In the genomic region with DNA sequence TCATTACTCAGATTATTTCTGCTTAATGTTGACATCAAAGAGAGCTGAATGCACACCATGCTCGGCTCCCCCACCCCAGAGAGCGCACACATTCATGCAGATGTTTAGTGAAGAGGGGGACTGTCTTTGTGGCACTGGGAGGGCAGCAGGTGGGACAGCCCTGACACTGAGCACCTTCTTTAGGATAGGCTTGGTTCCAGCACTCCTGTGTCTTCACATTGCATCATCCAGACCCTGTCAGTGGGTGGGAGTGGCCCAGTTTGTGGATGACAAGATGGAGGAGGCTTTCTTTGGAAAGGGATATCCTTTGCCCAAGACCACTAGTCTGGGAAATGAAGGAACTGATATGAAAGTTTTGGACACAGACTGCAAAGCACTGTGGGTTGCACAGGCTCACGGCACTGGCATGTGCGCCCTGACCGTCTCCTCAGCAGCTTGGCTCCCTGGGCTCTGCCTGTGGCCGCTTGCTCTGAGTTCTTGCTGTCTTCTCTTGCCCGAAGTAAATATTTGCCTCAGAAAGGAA, we compare ENCODE assay signal across 18 cellular contexts. TPM values are rescaled to one million over a fixed set of nuclear protein-coding genes. Genes with fewer than 3 reads are reported as not detected.
A peak's percentile ranks its signal among the peaks of the same experiment; 100 is the strongest.
DNase-seq lines count a peak whose midpoint lies in the region; ATAC-seq and TF ChIP-seq lines count a peak whose summit lies in the region.
"Had no signal": no experiment of that assay in that cellular context is flagged by ENCODE, and none has a peak within 500 bp of the region (broad histone marks: within the 10 kb centered on the region; RNA-seq: fewer than 3 reads in every experiment).

No MANE protein-coding gene starts in this region.

- no peak overlapping the region for H2BK20ac ChIP-seq in IMR-90 (ENCODE audit: low read depth, low read length)

- H4K91ac ChIP-seq in IMR-90 (ENCODE audit: insufficient read depth, low read depth, low read length): peak overlapping the region; percentile 61; the same call in 1 of the 2 replicates

- WGBS in IMR-90 (ENCODE audit: extremely low coverage in 2 of 2, insufficient read length in 1 of 2), 2 experiments: 86% methylated on average over 4 of the region's 7 CpGs; no CpG with 5 or more reads in 1 of the 2 experiments

- POLR2A ChIA-PET in activated CD4-positive, alpha-beta memory T cell treated with anti-CD3 and anti-CD28 coated beads, Interleukin-2, amount 10 ng/mL, durations not matched to agents 7 days and 5 days (lab: Charles Lee): no interaction called here
- POLR2A ChIA-PET in activated CD4-positive, alpha-beta memory T cell treated with anti-CD3 and anti-CD28 coated beads for 36 hours (lab: Charles Lee): interaction anchor here (0.5 kb wide), 1 partner anchor 250 kb away, joined by 5 read pairs; no protein-coding TSS in a partner anchor
- POLR2A ChIA-PET in IMR-90 (lab: Charles Lee; ENCODE audit: unreplicated experiment): no interaction called here

- peaks cover 9% of the 10 kb centered on the region; the same call in 1 of the 2 replicates for H3K9me1 ChIP-seq in IMR-90 (ENCODE audit: insufficient read depth, low read length)

- peaks cover 56% of the 10 kb centered on the region for H3K36me3 ChIP-seq in IMR-90 (ENCODE audit: control insufficient read depth, insufficient read depth, low read length)
- H3K36me3 ChIP-seq in WERI-Rb-1: peaks cover 71% of the 10 kb centered on the region
- peaks cover 65 to 80% of the 10 kb centered on the region in 2 donors for H3K36me3 ChIP-seq in ascending aorta

- no peak overlapping the region for H3K4me2 ChIP-seq in IMR-90 (ENCODE audit: low read depth, low read length)

- no peak overlapping the region for H2BK5ac ChIP-seq in IMR-90 (ENCODE audit: low read depth, low read length, poor library complexity, severe bottlenecking)

- no peak overlapping the region; a peak in 1 of 4 replicates for H4K8ac ChIP-seq in IMR-90 (ENCODE audit: low read depth in 2 of 2, low read length in 2 of 2)

- in situ Hi-C loops in IMR-90 (cut with MboI; ENCODE audit: low sequenced_read_pairs): no loop called here

- no peaks in the 10 kb centered on the region for H4K20me1 ChIP-seq in IMR-90 (ENCODE audit: insufficient read depth, low read length)

- H3K4me3 ChIP-seq in IMR-90 (ENCODE audit: insufficient read depth, low read depth, low read length) (no peak overlapping the region), choroid plexus epithelial cell (ENCODE audit: low read depth, low read length) (no peak overlapping the region), WERI-Rb-1 (ENCODE audit: low read depth, low read length) (no peak overlapping the region), ascending aorta (no peak overlapping the region)
- H3K4me3 ChIP-seq: colonic mucosa, gastrocnemius medialis, tibial nerve had no signal

- BruUV-seq in IMR-90 (replicated peaks; lab: Mats Ljungman, UMichigan): no TSS peak

- peak overlapping the region; percentile 1; the same call in 1 of the 2 replicates for H2BK120ac ChIP-seq in IMR-90 (ENCODE audit: low read depth, low read length)

- H3K9me3 Mint-ChIP-seq in activated CD4-positive, alpha-beta memory T cell treated with anti-CD3 and anti-CD28 coated beads, Interleukin-2, amount 10 ng/mL, durations not matched to agents 7 days and 5 days: no peaks in the 10 kb centered on the region
- no peaks in the 10 kb centered on the region for H3K9me3 Mint-ChIP-seq in activated CD4-positive, alpha-beta memory T cell treated with anti-CD3 and anti-CD28 coated beads for 36 hours
- H3K9me3 Mint-ChIP-seq in osteocyte (ENCODE audit: unreplicated experiment): no peaks in the 10 kb centered on the region
- H3K9me3 Mint-ChIP-seq: CD14-positive monocyte, T-cell had no signal

- TF ChIP-seq POLR2A in IMR-90 (IDR thresholded peaks at IDR 0.05; ENCODE audit: low read depth, low read length): no peak

- H3K56ac ChIP-seq in IMR-90 (ENCODE audit: extremely low read depth, insufficient read depth, low read length): no peak overlapping the region

- H3K9ac ChIP-seq in IMR-90 (ENCODE audit: low read depth, low read length): no peak overlapping the region

- no peak overlapping the region for H2AK5ac ChIP-seq in IMR-90 (ENCODE audit: low read depth, low read length)

- DNase-seq in activated CD4-positive, alpha-beta memory T cell treated with anti-CD3 and anti-CD28 coated beads, Interleukin-2, amount 10 ng/mL, durations not matched to agents 7 days and 5 days: no peak
- DNase-seq in activated CD4-positive, alpha-beta memory T cell treated with anti-CD3 and anti-CD28 coated beads for 36 hours: no peak
- DNase-seq in IMR-90 (peak; percentile 8), choroid plexus epithelial cell (ENCODE audit: low read depth) (peak; percentile 11), osteocyte (ENCODE audit: extremely low spot score, unreplicated experiment) (no peak), NCI-H748 (lab: John Stamatoyannopoulos, UW; ENCODE audit: unreplicated experiment) (no peak), WERI-Rb-1 (no peak), ascending aorta (ENCODE audit: low spot score in 2 of 2) (no peak)
- DNase-seq: ACHN; activated effector memory CD4-positive, alpha-beta T cell treated with anti-CD3 and anti-CD28 coated beads, Interleukin-2, amount 50 U/mL, for 16 hours; colonic mucosa; gastrocnemius medialis; left colon; NCI-H1417 treated with DMSO at 0.1 percent for 48 hours; retina; T-cell had no signal

- no peak overlapping the region for H3K14ac ChIP-seq in IMR-90 (replicated peaks; ENCODE audit: low read depth, low read length)

- no peak for TF ChIP-seq RAD21 in IMR-90 (IDR thresholded peaks at IDR 0.05; ENCODE audit: low read length)

- H3K27ac Mint-ChIP-seq in activated CD4-positive, alpha-beta memory T cell treated with anti-CD3 and anti-CD28 coated beads, Interleukin-2, amount 10 ng/mL, durations not matched to agents 7 days and 5 days: peak overlapping the region; percentile 50
- H3K27ac Mint-ChIP-seq in activated CD4-positive, alpha-beta memory T cell treated with anti-CD3 and anti-CD28 coated beads for 36 hours: no peak overlapping the region
- peak overlapping the region; percentile 38 for H3K27ac Mint-ChIP-seq in osteocyte (ENCODE audit: unreplicated experiment)
- H3K27ac Mint-ChIP-seq: T-cell had no signal

- H3K27me3 ChIP-seq in IMR-90 (ENCODE audit: control insufficient read depth, insufficient read depth, low read length) (no peaks in the 10 kb centered on the region), WERI-Rb-1 (ENCODE audit: insufficient read depth, low read depth, severe bottlenecking) (no peaks in the 10 kb centered on the region), ascending aorta (no peaks in the 10 kb centered on the region)
- H3K27me3 ChIP-seq: colonic mucosa, gastrocnemius medialis, tibial nerve had no signal

- no peak overlapping the region for H2AK9ac ChIP-seq in IMR-90 (replicated peaks; ENCODE audit: low read depth, low read length, poor library complexity)

- peak overlapping the region; percentile 5; the same call in 1 of the 2 replicates for H3K4ac ChIP-seq in IMR-90 (ENCODE audit: low read depth, low read length)

- intact Hi-C loops in activated CD4-positive, alpha-beta memory T cell treated with anti-CD3 and anti-CD28 coated beads for 36 hours (cut with micrococcal nuclease): no loop called here
- intact Hi-C loops in IMR-90 (cut with micrococcal nuclease) (no loop called here), ascending aorta (cut with DNase I) (no loop called here)

- peak overlapping the region; percentile 43; the same call in 1 of the 3 replicates for H2BK15ac ChIP-seq in IMR-90 (ENCODE audit: low read depth, low read length)

- H3K23ac ChIP-seq in IMR-90 (ENCODE audit: low read depth, low read length): no peak overlapping the region

- no peaks in the 10 kb centered on the region; the same call in 1 of the 2 replicates for H3K4me1 ChIP-seq in IMR-90 (ENCODE audit: control insufficient read depth, insufficient read depth, low read length)
- H3K4me1 ChIP-seq in ascending aorta: no peaks in the 10 kb centered on the region
- H3K4me1 ChIP-seq: colonic mucosa, tibial nerve had no signal

- no peaks in the 10 kb centered on the region for H3K27me3 Mint-ChIP-seq in activated CD4-positive, alpha-beta memory T cell treated with anti-CD3 and anti-CD28 coated beads, Interleukin-2, amount 10 ng/mL, durations not matched to agents 7 days and 5 days
- H3K27me3 Mint-ChIP-seq in activated CD4-positive, alpha-beta memory T cell treated with anti-CD3 and anti-CD28 coated beads for 36 hours: no peaks in the 10 kb centered on the region
- no peaks in the 10 kb centered on the region for H3K27me3 Mint-ChIP-seq in osteocyte (ENCODE audit: unreplicated experiment)
- H3K27me3 Mint-ChIP-seq: T-cell had no signal

- TF ChIP-seq CTCF in IMR-90 (conservative IDR thresholded peaks at IDR 0.05; ENCODE audit: low read depth, low read length) (no peak), choroid plexus epithelial cell (conservative IDR thresholded peaks at IDR 0.05; ENCODE audit: low read depth, low read length) (no peak), osteocyte (IDR thresholded peaks at IDR 0.05) (no peak), WERI-Rb-1 (IDR thresholded peaks at IDR 0.05; ENCODE audit: low read depth, low read length) (no peak), ascending aorta (IDR thresholded peaks at IDR 0.05) (no peak)

- H3K4me3 Mint-ChIP-seq in activated CD4-positive, alpha-beta memory T cell treated with anti-CD3 and anti-CD28 coated beads, Interleukin-2, amount 10 ng/mL, durations not matched to agents 7 days and 5 days: no peak overlapping the region
- no peak overlapping the region for H3K4me3 Mint-ChIP-seq in activated CD4-positive, alpha-beta memory T cell treated with anti-CD3 and anti-CD28 coated beads for 36 hours
- H3K4me3 Mint-ChIP-seq in osteocyte (ENCODE audit: unreplicated experiment): no peak overlapping the region
- H3K4me3 Mint-ChIP-seq: CD14-positive monocyte, T-cell had no signal

- H4K5ac ChIP-seq in IMR-90 (ENCODE audit: low read depth, low read length): no peak overlapping the region

- H3K18ac ChIP-seq in IMR-90 (ENCODE audit: low read depth, low read length): no peak overlapping the region

- peak; percentile 21 for ATAC-seq in IMR-90 (ENCODE audit: low read depth)
- ATAC-seq: left colon, T-cell had no signal

- CTCF ChIA-PET in activated CD4-positive, alpha-beta memory T cell treated with anti-CD3 and anti-CD28 coated beads, Interleukin-2, amount 10 ng/mL, durations not matched to agents 7 days and 5 days (lab: Charles Lee): no interaction called here
- CTCF ChIA-PET in activated CD4-positive, alpha-beta memory T cell treated with anti-CD3 and anti-CD28 coated beads for 36 hours (lab: Charles Lee): interaction anchor here (1.5 kb wide), 1 partner anchor 28 kb away, joined by 4 read pairs; no protein-coding TSS in a partner anchor
- CTCF ChIA-PET in IMR-90 (lab: Yijun Ruan, JAX): no interaction called here

- peaks cover 4 to 16% of the 10 kb centered on the region in 2 experiments; a peak in 3 of 4 replicates for H3K79me1 ChIP-seq in IMR-90 (ENCODE audit: low read depth in 1 of 2, low read length in 2 of 2)

- H3K27ac ChIP-seq in IMR-90 (ENCODE audit: insufficient read depth, low read length): peak overlapping the region; percentile 4; the same call in 1 of the 2 replicates
- no peak overlapping the region for H3K27ac ChIP-seq in WERI-Rb-1
- no peak overlapping the region for H3K27ac ChIP-seq in ascending aorta
- H3K27ac ChIP-seq: colonic mucosa, tibial nerve had no signal

- H3K36me3 Mint-ChIP-seq in activated CD4-positive, alpha-beta memory T cell treated with anti-CD3 and anti-CD28 coated beads, Interleukin-2, amount 10 ng/mL, durations not matched to agents 7 days and 5 days (ENCODE audit: low read depth): peaks cover 62% of the 10 kb centered on the region
- peaks cover 52% of the 10 kb centered on the region for H3K36me3 Mint-ChIP-seq in activated CD4-positive, alpha-beta memory T cell treated with anti-CD3 and anti-CD28 coated beads for 36 hours
- H3K36me3 Mint-ChIP-seq in osteocyte (ENCODE audit: unreplicated experiment): peaks cover 45% of the 10 kb centered on the region

- dilution Hi-C loops in IMR-90 (cut with HindIII; ENCODE audit: low sequenced_read_pairs, unreplicated experiment): no loop called here

- H3K9me3 ChIP-seq in IMR-90 (ENCODE audit: control insufficient read depth, insufficient read depth, low read length) (no peaks in the 10 kb centered on the region), WERI-Rb-1 (ENCODE audit: severe bottlenecking) (no peaks in the 10 kb centered on the region), ascending aorta (no peaks in the 10 kb centered on the region)
- H3K9me3 ChIP-seq: colonic mucosa, gastrocnemius medialis, tibial nerve had no signal

- peaks cover 11% of the 10 kb centered on the region for H3K4me1 Mint-ChIP-seq in activated CD4-positive, alpha-beta memory T cell treated with anti-CD3 and anti-CD28 coated beads, Interleukin-2, amount 10 ng/mL, durations not matched to agents 7 days and 5 days
- H3K4me1 Mint-ChIP-seq in activated CD4-positive, alpha-beta memory T cell treated with anti-CD3 and anti-CD28 coated beads for 36 hours (ENCODE audit: low read depth): no peaks in the 10 kb centered on the region
- no peaks in the 10 kb centered on the region for H3K4me1 Mint-ChIP-seq in osteocyte (ENCODE audit: unreplicated experiment)
- H3K4me1 Mint-ChIP-seq: CD14-positive monocyte, T-cell had no signal

- H2AFZ ChIP-seq in IMR-90 (replicated peaks; ENCODE audit: low read length, poor library complexity): no peak overlapping the region

RNA-seq across cellular contexts. Expression of a gene that starts 16.5 kb away (rescaled TPM):
- total RNA-seq in activated CD4-positive, alpha-beta memory T cell treated with anti-CD3 and anti-CD28 coated beads, Interleukin-2, amount 10 ng/mL, durations not matched to agents 7 days and 5 days: 10 to 100 TPM; 42.7 to 48.4 TPM
- 10 to 100 TPM; 45.3 to 45.5 TPM for total RNA-seq in activated CD4-positive, alpha-beta memory T cell treated with anti-CD3 and anti-CD28 coated beads for 36 hours
- 31.2 and 34.4 TPM in 2 replicates for total RNA-seq in IMR-90 (2012; rRNA removed)
- polyA plus RNA-seq in IMR-90 (2012; rRNA removed): 40.8 and 41.3 TPM in 2 replicates
- 43.4 and 45.2 TPM in 2 replicates for polyA plus RNA-seq in IMR-90 (2012; cell fraction: cytosol; rRNA removed)
- 68.1 and 101 TPM in 2 replicates for polyA plus RNA-seq in IMR-90 (2012; cell fraction: nucleus; rRNA removed; ENCODE audit: low replicate concordance)
- 45.4 and 50.8 TPM in 2 replicates for total RNA-seq in osteocyte
- 23.4 TPM for total RNA-seq in ascending aorta

Comparison
In these comparisons a context has a peak if more than half of its experiments do, and no peak if none do; other contexts are left out.
1. DNase-seq: peak in IMR-90 (single experiment) and choroid plexus epithelial cell (single experiment); none in activated CD4-positive, alpha-beta memory T cell treated with anti-CD3 and anti-CD28 coated beads, Interleukin-2, amount 10 ng/mL, durations not matched to agents 7 days and 5 days (single experiment), activated CD4-positive, alpha-beta memory T cell treated with anti-CD3 and anti-CD28 coated beads for 36 hours (single experiment), osteocyte (single experiment), NCI-H748 (single experiment), WERI-Rb-1 (single experiment) and ascending aorta (0 of 2).